Comparison of ENCODE assay signal across 10 cellular contexts in genomic region chr15:41935566-41936020, GRCh38. TPM values are rescaled to one million over a fixed set of nuclear protein-coding genes. Genes with fewer than 3 reads are reported as not detected.
DNase-seq lines count a peak whose midpoint lies in the region; ATAC-seq and TF ChIP-seq lines count a peak whose summit lies in the region.
"Had no signal": no experiment of that assay in that cellular context is flagged by ENCODE, and none has a peak within 500 bp of the region (broad histone marks: within the 10 kb centered on the region; RNA-seq: fewer than 3 reads in every experiment).

No MANE protein-coding gene starts in this region.

- H3K27ac ChIP-seq in coronary artery = peak overlapping the region in 1 of 2 donors; percentile 50
- H3K27ac ChIP-seq: 22Rv1 had no signal

- DNase-seq in NCI-H2171 treated with DMSO at 0.1 percent for 48 hours (lab: John Stamatoyannopoulos, UW) (peak; percentile 4), NCI-H2171 (lab: John Stamatoyannopoulos, UW) (no peak), MG63 (peak; percentile 20), coronary artery (ENCODE audit: low spot score) (peak; percentile 56), NCI-H526 (lab: John Stamatoyannopoulos, UW) (no peak), T-helper 9 cell (no peak)
- DNase-seq in stimulated activated effector memory CD8-positive, alpha-beta T cell treated with anti-CD3 and anti-CD28 coated beads, Interleukin-12 subunit alpha, Interleukin-12 subunit beta, amount 100 ng/mL, for 72 hours (ENCODE audit: low spot score in 2 of 2) = peak in 1 of 2 donors; percentile 74
- DNase-seq in activated effector memory CD4-positive, alpha-beta T cell treated with Interleukin-2 at 50 U/mL for 16 hours = no peak
- DNase-seq: NCI-H526 treated with DMSO at 0.1 percent for 48 hours had no signal

- no peaks in the 10 kb centered on the region for H3K9me3 Mint-ChIP-seq in stimulated activated effector memory CD8-positive, alpha-beta T cell treated with anti-CD3 and anti-CD28 coated beads, Interleukin-12 subunit alpha, Interleukin-12 subunit beta, amount 100 ng/mL, for 72 hours

- H3K4me3 Mint-ChIP-seq in stimulated activated effector memory CD8-positive, alpha-beta T cell treated with anti-CD3 and anti-CD28 coated beads, Interleukin-12 subunit alpha, Interleukin-12 subunit beta, amount 100 ng/mL, for 72 hours = peak overlapping the region; percentile 67

- no peaks in the 10 kb centered on the region for H3K9me3 ChIP-seq in MG63

- H3K4me1 Mint-ChIP-seq in stimulated activated effector memory CD8-positive, alpha-beta T cell treated with anti-CD3 and anti-CD28 coated beads, Interleukin-12 subunit alpha, Interleukin-12 subunit beta, amount 100 ng/mL, for 72 hours = peaks cover 58% of the 10 kb centered on the region

- no peaks in the 10 kb centered on the region for H3K27me3 ChIP-seq in MG63

- no peak for TF ChIP-seq CTCF in coronary artery (IDR thresholded peaks at IDR 0.05)

- ATAC-seq in stimulated activated effector memory CD8-positive, alpha-beta T cell treated with anti-CD3 and anti-CD28 coated beads, Interleukin-12 subunit alpha, Interleukin-12 subunit beta, amount 100 ng/mL, for 72 hours = peak; percentile 54

- peaks cover 71% of the 10 kb centered on the region for H3K36me3 Mint-ChIP-seq in stimulated activated effector memory CD8-positive, alpha-beta T cell treated with anti-CD3 and anti-CD28 coated beads, Interleukin-12 subunit alpha, Interleukin-12 subunit beta, amount 100 ng/mL, for 72 hours

- H3K4me3 ChIP-seq in MG63 (no peak overlapping the region), coronary artery (no peak overlapping the region)

- peaks cover 64% of the 10 kb centered on the region for H3K36me3 ChIP-seq in MG63

- H3K27ac Mint-ChIP-seq in stimulated activated effector memory CD8-positive, alpha-beta T cell treated with anti-CD3 and anti-CD28 coated beads, Interleukin-12 subunit alpha, Interleukin-12 subunit beta, amount 100 ng/mL, for 72 hours = peak overlapping the region; percentile 96

RNA-seq across cellular contexts. Expression of gene EHD4, which starts 36.8 kb away (rescaled TPM):
- 10.7 and 15.9 TPM in 2 replicates for total RNA-seq in MG63 (2014; rRNA removed; shearing (Covaris generic); ENCODE audit: low replicate concordance)

RNA-seq across cellular contexts. Expression of gene SPTBN5, which starts 41.7 kb away (rescaled TPM):
- total RNA-seq in MG63 (2014; rRNA removed; shearing (Covaris generic); ENCODE audit: low replicate concordance) = 2.4 and 3.4 TPM in 2 replicates

Comparison
In these comparisons a context has a peak if more than half of its experiments do, and no peak if none do; other contexts are left out.
1. DNase-seq: peak in NCI-H2171 treated with DMSO at 0.1 percent for 48 hours (single experiment), MG63 (single experiment) and coronary artery (single experiment); none in NCI-H2171 (single experiment), activated effector memory CD4-positive, alpha-beta T cell treated with Interleukin-2 at 50 U/mL for 16 hours (single experiment), NCI-H526 (0 of 2) and T-helper 9 cell (single experiment).